Comparison of ENCODE assay signal across 1 cellular context in genomic region chr2:200864206-200864976, GRCh38.
A peak's percentile ranks its signal among the peaks of the same experiment; 100 is the strongest.
TF ChIP-seq lines count a peak whose summit lies in the region.

CLK1 (minus strand) TSS chr2:200864658; CDS start chr2:200861862, 2,796 bp downstream.

TF ChIP-seq in H1, 55 proteins besides CTCF, POLR2A, EP300 and RAD21:
- TF ChIP-seq FOSL1 (IDR thresholded peaks at IDR 0.05; ENCODE audit: insufficient read depth, low read depth, low read length) (no peak), CHD2 (IDR thresholded peaks at IDR 0.05; ENCODE audit: low read length) (no peak), SIRT6 (IDR thresholded peaks at IDR 0.05; ENCODE audit: low read length) (no peak), CTBP2 (IDR thresholded peaks at IDR 0.05; ENCODE audit: borderline replicate concordance, insufficient read depth, insufficient read length, low read length) (no peak), GTF2F1 (IDR thresholded peaks at IDR 0.05; ENCODE audit: borderline replicate concordance, low read depth, low read length) (peak; percentile 74; the same call in 1 of the 2 replicates), CHD1 (IDR thresholded peaks at IDR 0.05; ENCODE audit: low read depth, low read length) (peak; percentile 59; the same call in 1 of the 2 replicates), HDAC6 (IDR thresholded peaks at IDR 0.05; ENCODE audit: low read depth, low read length) (no peak), RNF2 (IDR thresholded peaks at IDR 0.05; ENCODE audit: borderline replicate concordance, low read depth, low read length, missing control alignments, poor library complexity, severe bottlenecking) (no peak), RBBP5 (IDR thresholded peaks at IDR 0.05; ENCODE audit: borderline replicate concordance, low read depth, low read length) (peak; percentile 85; the same call in 1 of the 2 replicates), TAF1 (IDR thresholded peaks at IDR 0.05; ENCODE audit: low read depth, low read length) (peak; percentile 78), USF2 (IDR thresholded peaks at IDR 0.05; ENCODE audit: low read length) (no peak), SP2 (IDR thresholded peaks at IDR 0.05; ENCODE audit: low read length) (no peak), KDM5A (IDR thresholded peaks at IDR 0.05; ENCODE audit: low read length) (no peak), SIN3A (conservative IDR thresholded peaks at IDR 0.05 in 1 of 2, IDR thresholded peaks at IDR 0.05 in 1 of 2; ENCODE audit: low read depth in 1 of 2, low read length in 2 of 2) (peak; percentile 76 to 85; a peak in 2 of 4 replicates), RXRA (IDR thresholded peaks at IDR 0.05; ENCODE audit: insufficient read depth, low read depth, low read length) (no peak), EGR1 (IDR thresholded peaks at IDR 0.05; ENCODE audit: borderline replicate concordance, low read depth, low read length) (no peak; the same call in 1 of the 2 replicates), SAP30 (IDR thresholded peaks at IDR 0.05; ENCODE audit: insufficient read depth, insufficient replicate concordance, low read length) (peak; percentile 92), RFX5 (IDR thresholded peaks at IDR 0.05; ENCODE audit: borderline replicate concordance, low read depth, low read length) (no peak), SP1 (IDR thresholded peaks at IDR 0.05; ENCODE audit: low read depth, low read length) (no peak), MAX (IDR thresholded peaks at IDR 0.05) (peak; percentile 78), ASH2L (IDR thresholded peaks at IDR 0.05; ENCODE audit: low read length) (peak; percentile 90), PHF8 (conservative IDR thresholded peaks at IDR 0.05; ENCODE audit: low read depth, low read length) (peak; percentile 87), NANOG (IDR thresholded peaks at IDR 0.05; ENCODE audit: insufficient read depth, low read depth, low read length, poor library complexity, severe bottlenecking) (no peak), POLR2AphosphoS5 (IDR thresholded peaks at IDR 0.05; ENCODE audit: low read depth, low read length) (peak; percentile 99), ZNF274 (IDR thresholded peaks at IDR 0.05; ENCODE audit: borderline replicate concordance, extremely low read depth, low read length) (no peak), GABPA (IDR thresholded peaks at IDR 0.05; ENCODE audit: borderline replicate concordance, insufficient read depth, low read length) (no peak), KDM4A (IDR thresholded peaks at IDR 0.05; ENCODE audit: low read depth, low read length, severe bottlenecking) (peak; percentile 76), CBX5 (IDR thresholded peaks at IDR 0.05; ENCODE audit: low read depth, low read length) (no peak), BRCA1 (IDR thresholded peaks at IDR 0.05; ENCODE audit: low read depth, low read length) (no peak), CBX8 (IDR thresholded peaks at IDR 0.05; ENCODE audit: borderline replicate concordance, low read depth, low read length) (no peak), TBP (IDR thresholded peaks at IDR 0.05; ENCODE audit: low read depth, low read length) (peak; percentile 93), ATF3 (IDR thresholded peaks at IDR 0.05; ENCODE audit: insufficient read depth, low read depth, low read length) (no peak), NRF1 (IDR thresholded peaks at IDR 0.05; ENCODE audit: low read depth, low read length) (0 out of 2 replicates have a peak, but pooled peaks have one; percentile 10), CREB1 (IDR thresholded peaks at IDR 0.05) (peak; percentile 96), JUN (IDR thresholded peaks at IDR 0.05; ENCODE audit: low read depth, low read length) (no peak), SUZ12 (IDR thresholded peaks at IDR 0.05; ENCODE audit: low read length) (no peak), ATF2 (IDR thresholded peaks at IDR 0.05; ENCODE audit: low read length) (no peak), CHD7 (IDR thresholded peaks at IDR 0.05; ENCODE audit: insufficient replicate concordance, low read length) (no peak), POU5F1 (IDR thresholded peaks at IDR 0.05; ENCODE audit: low read depth, low read length) (no peak), TEAD4 (IDR thresholded peaks at IDR 0.05; ENCODE audit: low read depth, low read length) (peak; percentile 89), MAFK (IDR thresholded peaks at IDR 0.05; ENCODE audit: low read depth, low read length) (no peak; the same call in 1 of the 2 replicates), HDAC2 (IDR thresholded peaks at IDR 0.05; ENCODE audit: borderline replicate concordance in 1 of 2, low read depth in 2 of 2, low read length in 2 of 2) (peak; percentile 91 to 97; a peak in 2 of 4 replicates), SP4 (IDR thresholded peaks at IDR 0.05; ENCODE audit: low read length) (no peak), SRF (IDR thresholded peaks at IDR 0.05; ENCODE audit: low read depth, low read length) (no peak), TAF7 (optimal IDR thresholded peaks at IDR 0.05; ENCODE audit: borderline replicate concordance, low read depth, low read length) (peak; percentile 88), BACH1 (IDR thresholded peaks at IDR 0.05; ENCODE audit: low read length) (peak; percentile 75), KDM1A (IDR thresholded peaks at IDR 0.05; ENCODE audit: borderline replicate concordance, low read length) (no peak), E2F6 (IDR thresholded peaks at IDR 0.05) (peak; percentile 67), YY1 (IDR thresholded peaks at IDR 0.05; ENCODE audit: low read depth, low read length) (peak; percentile 99), SIX5 (IDR thresholded peaks at IDR 0.05; ENCODE audit: low read depth, low read length) (no peak), JUND (IDR thresholded peaks at IDR 0.05; ENCODE audit: low read length) (no peak), EZH2 (IDR thresholded peaks at IDR 0.05; ENCODE audit: low read depth, low read length, severe bottlenecking) (no peak), BCL11A (IDR thresholded peaks at IDR 0.05; ENCODE audit: low read depth in 2 of 2, low read length in 2 of 2) (no peak), CEBPB (IDR thresholded peaks at IDR 0.05; ENCODE audit: low read depth, low read length) (no peak), TCF12 (IDR thresholded peaks at IDR 0.05; ENCODE audit: low read depth, low read length) (no peak)
TF ChIP-seq in H1: peak in this region for 20.
